20 cellular contexts compared by ENCODE assay signal in genomic region chr16:20915733-20916132, GRCh38. TPM values are rescaled to one million over a fixed set of nuclear protein-coding genes. Genes with fewer than 3 reads are reported as not detected.
A peak's percentile ranks its signal among the peaks of the same experiment; 100 is the strongest.
DNase-seq lines count a peak whose midpoint lies in the region; ATAC-seq and TF ChIP-seq lines count a peak whose summit lies in the region.
"Had no signal": no experiment of that assay in that cellular context is flagged by ENCODE, and none has a peak within 500 bp of the region (broad histone marks: within the 10 kb centered on the region; RNA-seq: fewer than 3 reads in every experiment).

No MANE protein-coding gene starts in this region.

- no peaks in the 10 kb centered on the region for H3K4me1 ChIP-seq in breast epithelium

- H4K20me1 ChIP-seq in SU-DHL-6 (ENCODE audit: low read depth, low read length), result no peaks in the 10 kb centered on the region

- BruUV-seq in MCF 10A (replicated peaks; lab: Mats Ljungman, UMichigan), result no TSS peak

- H3F3A ChIP-seq in SU-DHL-6 (ENCODE audit: insufficient read depth), result peaks cover 11% of the 10 kb centered on the region

- H2AFZ ChIP-seq in SU-DHL-6 (ENCODE audit: low read depth, low read length, severe bottlenecking), result peak overlapping the region; percentile 17
- H2AFZ ChIP-seq: PC-9 had no signal

- POLR2A ChIA-PET in MCF 10A (lab: Yijun Ruan, JAX), result interaction anchor here (0.6 to 3.8 kb wide), 3 partner anchors 50 to 174 kb away, joined by 3 to 18 read pairs (median 3); partner anchors contain the start of genes ERI2 and REXO5

- H3K9me3 Mint-ChIP-seq in MCF 10A (ENCODE audit: unreplicated experiment) (no peaks in the 10 kb centered on the region), nephron progenitor cell (peaks cover 5% of the 10 kb centered on the region), CD14-positive monocyte (peaks cover 0 to 3% (median 0%) of the 10 kb centered on the region in 7 donors)
- H3K9me3 Mint-ChIP-seq: H9; T-helper 1 cell treated with Interleukin-12 subunit alpha and Interleukin-12 subunit beta and Interleukin-4 antibody, amounts not matched to agents 30 μg/mL and 1 μg/mL, for 36 hours had no signal

- no peaks in the 10 kb centered on the region for H3K79me2 ChIP-seq in SU-DHL-6 (ENCODE audit: insufficient read depth, low read length)

- peak overlapping the region; percentile 60 for H3K4me2 ChIP-seq in SU-DHL-6 (ENCODE audit: low read depth, low read length, poor library complexity, severe bottlenecking)
- H3K4me2 ChIP-seq: PC-9 had no signal

- no peaks in the 10 kb centered on the region for H3K27me3 ChIP-seq in breast epithelium
- H3K27me3 ChIP-seq in SU-DHL-6 (ENCODE audit: low read length), result no peaks in the 10 kb centered on the region

- H3K4me1 Mint-ChIP-seq in MCF 10A (ENCODE audit: insufficient read depth, unreplicated experiment) (peaks cover 35% of the 10 kb centered on the region), nephron progenitor cell (peaks cover 49% of the 10 kb centered on the region), CD14-positive monocyte (peaks cover 39% of the 10 kb centered on the region)

- no peak for ATAC-seq in HG02610 (IDR thresholded peaks at IDR 0.05; ENCODE audit: unreplicated experiment)

- CTCF ChIA-PET in MCF 10A (lab: Yijun Ruan, JAX), result interaction anchor here (1.1 to 3.3 kb wide), 2 partner anchors 53 to 66 kb away, joined by 3 to 15 read pairs; no protein-coding TSS in a partner anchor

- H3K4me3 Mint-ChIP-seq in MCF 10A (ENCODE audit: unreplicated experiment) (no peak overlapping the region), nephron progenitor cell (no peak overlapping the region), CD14-positive monocyte (no peak overlapping the region)
- H3K4me3 Mint-ChIP-seq: H9; T-helper 1 cell treated with Interleukin-12 subunit alpha and Interleukin-12 subunit beta and Interleukin-4 antibody, amounts not matched to agents 30 μg/mL and 1 μg/mL, for 36 hours had no signal

- H3K9me3 ChIP-seq in breast epithelium (no peaks in the 10 kb centered on the region), SU-DHL-6 (ENCODE audit: insufficient read depth, low read length) (no peaks in the 10 kb centered on the region)

- H3K36me3 Mint-ChIP-seq in MCF 10A (ENCODE audit: insufficient read depth, unreplicated experiment) (peaks cover 5% of the 10 kb centered on the region), nephron progenitor cell (ENCODE audit: low read depth) (peaks cover 37% of the 10 kb centered on the region), CD14-positive monocyte (peaks cover 10 to 11% of the 10 kb centered on the region in 2 donors)

- H3K27ac Mint-ChIP-seq in MCF 10A (ENCODE audit: low read depth, unreplicated experiment) (peak overlapping the region; percentile 37), nephron progenitor cell (peak overlapping the region; percentile 95), CD14-positive monocyte (peak overlapping the region in 3 of 7 donors; percentile 26 to 56 (median 26))
- H3K27ac Mint-ChIP-seq: T-helper 1 cell treated with Interleukin-12 subunit alpha and Interleukin-12 subunit beta and Interleukin-4 antibody, amounts not matched to agents 30 μg/mL and 1 μg/mL, for 36 hours had no signal

- intact Hi-C loops in MCF 10A (cut with micrococcal nuclease) (no loop called here), breast epithelium (cut with DNase I; ENCODE audit: low total_unique reads) (no loop called here), CD14-positive monocyte (cut with micrococcal nuclease) (no loop called here)

- no peak for TF ChIP-seq POLR2A in breast epithelium (IDR thresholded peaks at IDR 0.05)

- H3K36me3 ChIP-seq in breast epithelium (no peaks in the 10 kb centered on the region), SU-DHL-6 (ENCODE audit: low read length) (no peaks in the 10 kb centered on the region)

- DNase-seq in MCF 10A (ENCODE audit: unreplicated experiment) (no peak), breast epithelium (ENCODE audit: low spot score in 2 of 2) (no peak), M059J (ENCODE audit: low read depth) (peak; percentile 20), nephron progenitor cell (no peak), putamen (ENCODE audit: low spot score) (no peak), CD14-positive monocyte (ENCODE audit: low spot score) (no peak)
- DNase-seq: AML-193, DMS153, H9, KG1, NCI-H1436, NCI-H2081 treated with DMSO at 0.1 percent for 48 hours, NCI-H345, NCI-H526 treated with DMSO at 0.1 percent for 48 hours, PC-9 had no signal

- H3K9ac ChIP-seq in SU-DHL-6 (ENCODE audit: low read length), result peak overlapping the region; percentile 31; the same call in 1 of the 2 replicates

- H3K27me3 Mint-ChIP-seq in MCF 10A (ENCODE audit: insufficient read depth, unreplicated experiment) (no peaks in the 10 kb centered on the region), nephron progenitor cell (ENCODE audit: low read depth, poor library complexity) (no peaks in the 10 kb centered on the region), CD14-positive monocyte (ENCODE audit: low read depth in 3 of 3) (peaks cover 0 to 4% (median 2%) of the 10 kb centered on the region in 3 donors)

- no peaks in the 10 kb centered on the region for H3K9me2 ChIP-seq in SU-DHL-6 (replicated peaks; ENCODE audit: insufficient read depth, low read length)

- no peak overlapping the region for H3K27ac ChIP-seq in breast epithelium
- H3K27ac ChIP-seq in SU-DHL-6 (ENCODE audit: low read depth, low read length), result peak overlapping the region; percentile 84
- H3K27ac ChIP-seq: HL-60, PC-9, SK-N-MC had no signal

- H3K4me3 ChIP-seq in breast epithelium (no peak overlapping the region), SU-DHL-6 (ENCODE audit: insufficient read depth, low read length, poor library complexity, severe bottlenecking) (peak overlapping the region; percentile 41)
- H3K4me3 ChIP-seq: PC-9, SK-N-MC had no signal

- TF ChIP-seq CTCF in MCF 10A (IDR thresholded peaks at IDR 0.05; ENCODE audit: unreplicated experiment), result no peak
- no peak for TF ChIP-seq CTCF in breast epithelium (IDR thresholded peaks at IDR 0.05)
- no peak for TF ChIP-seq CTCF in SU-DHL-6 (IDR thresholded peaks at IDR 0.05; ENCODE audit: insufficient read depth, low read length, poor library complexity, severe bottlenecking)
- no peak for TF ChIP-seq CTCF in nephron progenitor cell (IDR thresholded peaks at IDR 0.05)
- no peak for TF ChIP-seq CTCF in CD14-positive monocyte (IDR thresholded peaks at IDR 0.05)

RNA-seq across cellular contexts. Expression of gene LYRM1, which starts 15.2 kb away (rescaled TPM):
- total RNA-seq in MCF 10A (2022), result 67.3 and 92.8 TPM in 2 replicates
- 10 to 100 TPM; 42.6 to 54.6 (median 50.9) TPM for total RNA-seq in breast epithelium
- 33.5 and 45.9 TPM in 2 replicates for total RNA-seq in M059J (2014; rRNA removed; shearing (Covaris generic))
- 10 to 100 TPM; 25.5 to 29.5 TPM for polyA plus RNA-seq in CD14-positive monocyte

RNA-seq across cellular contexts. Expression of gene DCUN1D3, which starts 15.6 kb away (rescaled TPM):
- total RNA-seq in MCF 10A (2022) (31.0 and 31.7 TPM in 2 replicates), breast epithelium (10 to 100 TPM; 22.7 to 43.8 (median 26.2) TPM)
- 12.5 and 12.6 TPM in 2 replicates for total RNA-seq in M059J (2014; rRNA removed; shearing (Covaris generic))
- 1 to 10 TPM; 1.0 to 1.3 TPM for polyA plus RNA-seq in CD14-positive monocyte
